In genomic region chr20:49970498-49970897, GRCh38 we compare ENCODE assay signal across 19 cellular contexts. TPM values are rescaled to one million over a fixed set of nuclear protein-coding genes. Genes with fewer than 3 reads are reported as not detected.
DNase-seq lines count a peak whose midpoint lies in the region; ATAC-seq, FAIRE-seq and TF ChIP-seq lines count a peak whose summit lies in the region.
"Had no signal": no experiment of that assay in that cellular context is flagged by ENCODE, and none has a peak within 500 bp of the region (broad histone marks: within the 10 kb centered on the region; RNA-seq: fewer than 3 reads in every experiment).

No MANE protein-coding gene starts in this region.

- H3K9ac ChIP-seq in HepG2 (ENCODE audit: insufficient read depth, low read depth, low read length) (no peak overlapping the region), trophoblast cell (ENCODE audit: low read length) (no peak overlapping the region)

- no peak for TF ChIP-seq EP300 in HepG2 (IDR thresholded peaks at IDR 0.05; ENCODE audit: low read depth in 2 of 2, low read length in 2 of 2)
- no peak for TF ChIP-seq EP300 in HepG2 (CRISPR knock-in tag; IDR thresholded peaks at IDR 0.05; ENCODE audit: borderline replicate concordance)

- DNase-seq in HepG2 (ENCODE audit: low spot score) (no peak), right lobe of liver (no peak), PC-9 (peak in 1 of 2 experiments; percentile 33), trophoblast cell (peak; percentile 90), hepatocyte (ENCODE audit: low spot score) (no peak), germinal center (ENCODE audit: low spot score) (no peak), GM12892 (ENCODE audit: insufficient read length) (no peak)
- DNase-seq: AML-193; CD4-positive, alpha-beta T cell; DMS153; DMS79; GDM1; GOT3; H7; HFFc6 had no signal

- no peaks in the 10 kb centered on the region for H3K27me3 ChIP-seq in HepG2 (ENCODE audit: control insufficient read depth in 1 of 2, insufficient read depth in 2 of 2, low read length in 2 of 2)
- H3K27me3 ChIP-seq in right lobe of liver = no peaks in the 10 kb centered on the region
- no peaks in the 10 kb centered on the region for H3K27me3 ChIP-seq in PC-9 (ENCODE audit: insufficient read depth, low read depth)
- H3K27me3 ChIP-seq in trophoblast cell (ENCODE audit: insufficient read depth, low read length) = no peaks in the 10 kb centered on the region
- H3K27me3 ChIP-seq in hepatocyte = no peaks in the 10 kb centered on the region

- WGBS in HepG2 (ENCODE audit: low lambda C conversion rate) = 67% methylated on average over 8 of the region's 8 CpGs
- WGBS in right lobe of liver (ENCODE audit: insufficient coverage, low coverage, low lambda C conversion rate, missing lambda C conversion rate) = 80% methylated on average over 1 of the region's 8 CpGs
- WGBS in trophoblast cell (ENCODE audit: extremely low coverage, insufficient coverage, insufficient read length) = no CpG with 5 or more reads among the region's 8 CpGs
- 87% methylated on average over 7 of the region's 8 CpGs for WGBS in hepatocyte (ENCODE audit: low lambda C conversion rate, missing lambda C conversion rate)

- FAIRE-seq in HepG2 (lab: Jason Lieb, UNC) = no peak
- no peak for FAIRE-seq in GM12892 (lab: Jason Lieb, UNC)
- FAIRE-seq: A549 had no signal

- no peaks in the 10 kb centered on the region for H3K9me3 ChIP-seq in HepG2 (ENCODE audit: low read length)
- no peaks in the 10 kb centered on the region for H3K9me3 ChIP-seq in right lobe of liver
- H3K9me3 ChIP-seq in PC-9 (ENCODE audit: insufficient read depth, low read depth) = no peaks in the 10 kb centered on the region
- H3K9me3 ChIP-seq in trophoblast cell (ENCODE audit: insufficient read depth, low read depth, low read length) = no peaks in the 10 kb centered on the region
- no peaks in the 10 kb centered on the region for H3K9me3 ChIP-seq in hepatocyte (ENCODE audit: low read depth)
- H3K9me3 ChIP-seq: A549 had no signal

- H4K8ac ChIP-seq in trophoblast cell (ENCODE audit: low read depth, low read length) = no peak overlapping the region

- no peak overlapping the region for H3K4me3 ChIP-seq in HepG2 (replicated peaks in 1 of 3; ENCODE audit: insufficient read depth in 1 of 3, low read depth in 2 of 3, low read length in 3 of 3)
- H3K4me3 ChIP-seq in right lobe of liver = no peak overlapping the region
- no peak overlapping the region for H3K4me3 ChIP-seq in PC-9
- no peak overlapping the region for H3K4me3 ChIP-seq in trophoblast cell (ENCODE audit: low read depth, low read length)
- H3K4me3 ChIP-seq in hepatocyte = no peak overlapping the region
- H3K4me3 ChIP-seq: A549 had no signal

- no peak overlapping the region for H3K23ac ChIP-seq in trophoblast cell (ENCODE audit: low read length)

- no peak overlapping the region for H3K4ac ChIP-seq in trophoblast cell (ENCODE audit: low read depth, low read length)

- H3K27ac ChIP-seq in HepG2 (ENCODE audit: extremely low read length, insufficient read depth, low read length) (no peak overlapping the region), right lobe of liver (no peak overlapping the region), PC-9 (no peak overlapping the region), trophoblast cell (ENCODE audit: low read depth, low read length) (no peak overlapping the region), hepatocyte (no peak overlapping the region)
- H3K27ac ChIP-seq: 22Rv1, C4-2B had no signal

- no peak overlapping the region for H2AFZ ChIP-seq in HepG2 (ENCODE audit: low read length)
- no peak overlapping the region for H2AFZ ChIP-seq in PC-9
- no peak overlapping the region for H2AFZ ChIP-seq in trophoblast cell (ENCODE audit: insufficient read depth, low read length, poor library complexity)
- H2AFZ ChIP-seq in hepatocyte = no peak overlapping the region

- no peak overlapping the region for H4K12ac ChIP-seq in trophoblast cell (ENCODE audit: low read depth, low read length)

- BruUV-seq in HepG2 (replicated peaks; lab: Mats Ljungman, UMichigan) = no TSS peak
- BruUV-seq in PC-9 (replicated peaks; lab: Mats Ljungman, UMichigan) = no TSS peak

- peaks cover 22% of the 10 kb centered on the region for H3F3A ChIP-seq in PC-9 (ENCODE audit: insufficient read depth, low read depth)

- H3K79me1 ChIP-seq in trophoblast cell (ENCODE audit: low read length) = no peaks in the 10 kb centered on the region

- CTCF ChIA-PET in HepG2 (lab: Yijun Ruan, JAX; ENCODE audit: low intra/inter-chr PET ratio, low total read pairs) = no interaction called here
- CTCF ChIA-PET in PC-9 (lab: Charles Lee) = interaction anchor here (0.6 to 0.9 kb wide), 4 partner anchors 101 to 823 kb away, joined by 3 to 7 read pairs (median 4); no protein-coding TSS in a partner anchor

- ATAC-seq in HepG2 (peak; percentile 18; the same call in 2 of the 3 replicates), right lobe of liver (no peak)
- ATAC-seq: HCT116 had no signal

- H4K91ac ChIP-seq in trophoblast cell (ENCODE audit: low read depth, low read length) = no peak overlapping the region

- in situ Hi-C loops in HepG2 (cut with HindIII; ENCODE audit: extremely low pct_ligation_motif_present, low pct_unique_long_range_greater_than_20kb) = no loop called here

- H3K14ac ChIP-seq in trophoblast cell (ENCODE audit: low read length) = no peak overlapping the region

- H3K4me1 ChIP-seq in HepG2 (ENCODE audit: insufficient read depth, low read length) = peaks cover 29% of the 10 kb centered on the region
- H3K4me1 ChIP-seq in right lobe of liver = no peaks in the 10 kb centered on the region
- peaks cover 33% of the 10 kb centered on the region for H3K4me1 ChIP-seq in PC-9 (replicated peaks; ENCODE audit: insufficient read depth)
- peaks cover 3 to 15% of the 10 kb centered on the region in 2 experiments for H3K4me1 ChIP-seq in trophoblast cell (ENCODE audit: control insufficient read depth in 1 of 2, insufficient read depth in 2 of 2, low read length in 2 of 2)
- peaks cover 10% of the 10 kb centered on the region for H3K4me1 ChIP-seq in hepatocyte (ENCODE audit: insufficient read depth)

- TF ChIP-seq POLR2A in HepG2 (IDR thresholded peaks at IDR 0.05; ENCODE audit: insufficient read depth in 1 of 2, low read depth in 2 of 2, low read length in 2 of 2) = no peak
- no peak for TF ChIP-seq POLR2A in right lobe of liver (IDR thresholded peaks at IDR 0.05)
- no peak for TF ChIP-seq POLR2A in GM12892 (IDR thresholded peaks at IDR 0.05; ENCODE audit: low read depth, low read length)

- H3K4me2 ChIP-seq in HepG2 (ENCODE audit: low read depth, low read length) (no peak overlapping the region), PC-9 (peak overlapping the region; percentile 62), trophoblast cell (ENCODE audit: low read length) (no peak overlapping the region), hepatocyte (no peak overlapping the region)
- H3K4me2 ChIP-seq: A549 had no signal

- H2BK120ac ChIP-seq in trophoblast cell (ENCODE audit: insufficient read depth, low read length, poor library complexity) = no peak overlapping the region

- no peak overlapping the region for H3K18ac ChIP-seq in trophoblast cell (ENCODE audit: low read length)

- no peak for TF ChIP-seq CTCF in HepG2 (CRISPR knock-in tag; IDR thresholded peaks at IDR 0.05)
- TF ChIP-seq CTCF in right lobe of liver (IDR thresholded peaks at IDR 0.05) = no peak
- no peak for TF ChIP-seq CTCF in PC-9 (conservative IDR thresholded peaks at IDR 0.05)
- no peak for TF ChIP-seq CTCF in hepatocyte (IDR thresholded peaks at IDR 0.05; ENCODE audit: poor library complexity)

- H2BK12ac ChIP-seq in trophoblast cell (ENCODE audit: low read length) = no peak overlapping the region

- no peaks in the 10 kb centered on the region for H3K79me2 ChIP-seq in HepG2 (ENCODE audit: insufficient read depth, low read length)
- no peaks in the 10 kb centered on the region for H3K79me2 ChIP-seq in PC-9 (ENCODE audit: low read depth)
- H3K79me2 ChIP-seq in trophoblast cell (ENCODE audit: control insufficient read depth, insufficient read depth, low read length, poor library complexity) = no peaks in the 10 kb centered on the region
- H3K79me2 ChIP-seq in hepatocyte = no peaks in the 10 kb centered on the region

- POLR2A ChIA-PET in HepG2 (lab: Yijun Ruan, JAX) = interaction anchor here (1.1 to 1.4 kb wide), 2 partner anchors 11 to 35 kb away, joined by 3 read pairs; no protein-coding TSS in a partner anchor
- POLR2A ChIA-PET in PC-9 (lab: Charles Lee; ENCODE audit: unreplicated experiment) = interaction anchor here (0.6 to 0.7 kb wide), 2 partner anchors 246 to 818 kb away, joined by 3 to 5 read pairs; no protein-coding TSS in a partner anchor

- H4K20me1 ChIP-seq in HepG2 (ENCODE audit: insufficient read depth, low read length) (no peaks in the 10 kb centered on the region), PC-9 (ENCODE audit: insufficient read depth) (no peaks in the 10 kb centered on the region), hepatocyte (ENCODE audit: insufficient read depth, poor library complexity, severe bottlenecking) (no peaks in the 10 kb centered on the region)

- H2BK5ac ChIP-seq in trophoblast cell (ENCODE audit: low read depth, low read length, poor library complexity) = no peak overlapping the region

- no peaks in the 10 kb centered on the region for H3K36me3 ChIP-seq in HepG2 (replicated peaks in 1 of 2; ENCODE audit: control insufficient read depth in 1 of 2, insufficient read depth in 2 of 2, low read length in 2 of 2)
- no peaks in the 10 kb centered on the region for H3K36me3 ChIP-seq in right lobe of liver
- H3K36me3 ChIP-seq in PC-9 (ENCODE audit: low read depth) = no peaks in the 10 kb centered on the region
- H3K36me3 ChIP-seq in trophoblast cell (ENCODE audit: control insufficient read depth in 1 of 2, insufficient read depth in 2 of 2, low read length in 2 of 2) = no peaks in the 10 kb centered on the region
- H3K36me3 ChIP-seq in hepatocyte (replicated peaks; ENCODE audit: insufficient read depth, low read depth) = no peaks in the 10 kb centered on the region

- no peak for TF ChIP-seq RAD21 in HepG2 (CRISPR knock-in tag; IDR thresholded peaks at IDR 0.05)

- H2AK5ac ChIP-seq in trophoblast cell (ENCODE audit: low read length) = no peak overlapping the region

- no peaks in the 10 kb centered on the region for H3K9me2 ChIP-seq in PC-9 (ENCODE audit: insufficient read depth)
- H3K9me2 ChIP-seq in hepatocyte (replicated peaks; ENCODE audit: insufficient read depth) = no peaks in the 10 kb centered on the region

- intact Hi-C loops in HepG2 (cut with micrococcal nuclease; ENCODE audit: unreplicated experiment) = no loop called here
- intact Hi-C loops in right lobe of liver (cut with DNase I) = loop anchor here in 1 of 2 donors (10.0 kb wide), 1 partner anchor 204 kb away; no protein-coding TSS in a partner anchor
- intact Hi-C loops in PC-9 (cut with micrococcal nuclease; ENCODE audit: unreplicated experiment) = no loop called here

RNA-seq across cellular contexts. Expression of gene SNAI1, which starts 12.3 kb away (rescaled TPM):
- total RNA-seq in HepG2 (2016; rRNA removed; fragmentation: Illumina TruSeq; extraction: Trizol) (1.3 and 1.4 TPM in 2 replicates), right lobe of liver (1 to 10 TPM in 4 of 6 experiments, under 1 TPM in 2; 0.73 to 1.9 (median 1.1) TPM), PC-9 (2021) (2.2 and 3.6 TPM in 2 replicates), hepatocyte (2.9 and 3.0 TPM in 2 replicates)
- 0.35 and 0.40 TPM in 2 replicates for total RNA-seq in HepG2 (2016; cell fraction: cytosol; rRNA removed; fragmentation: Illumina TruSeq; extraction: Trizol; ENCODE audit: low read depth)
- total RNA-seq in HepG2 (2016; cell fraction: insoluble cytoplasmic fraction; rRNA removed; fragmentation: Illumina TruSeq; extraction: Trizol) = 1.1 and 1.4 TPM in 2 replicates
- 0.68 and 1.4 TPM in 2 replicates for total RNA-seq in HepG2 (2016; cell fraction: membrane; rRNA removed; fragmentation: Illumina TruSeq; extraction: Trizol)
- 1.4 and 2.3 TPM in 2 replicates for total RNA-seq in HepG2 (2016; cell fraction: nucleus; rRNA removed; fragmentation: Illumina TruSeq; extraction: Trizol)
- polyA plus RNA-seq in HepG2 (2011; rRNA removed) (1.3 and 1.5 TPM in 2 replicates), hepatocyte (8.4 and 9.8 TPM in 2 replicates)
- 0.35 and 0.76 TPM in 2 replicates for polyA plus RNA-seq in HepG2 (2011; cell fraction: cytosol; rRNA removed)
- 3.0 and 3.7 TPM in 2 replicates for polyA plus RNA-seq in HepG2 (2011; cell fraction: nucleus; rRNA removed)
- 1.5 and 1.6 TPM in 2 replicates for polyA plus RNA-seq in HepG2 (2012)
- polyA plus RNA-seq in HepG2 (2016; cell fraction: cytosol; fragmentation: Illumina TruSeq; extraction: Trizol; ENCODE audit: low read depth) = 0.55 and 0.59 TPM in 2 replicates
- polyA plus RNA-seq in HepG2 (2016; cell fraction: insoluble cytoplasmic fraction; fragmentation: Illumina TruSeq; extraction: Trizol; ENCODE audit: low read depth) = 2.2 and 3.6 TPM in 2 replicates
- 0.93 and 1.2 TPM in 2 replicates for polyA plus RNA-seq in HepG2 (2016; cell fraction: membrane; fragmentation: Illumina TruSeq; extraction: Trizol; ENCODE audit: low read depth)
- 3.5 and 4.2 TPM in 2 replicates for polyA plus RNA-seq in HepG2 (2016; cell fraction: nucleus; fragmentation: Illumina TruSeq; extraction: Trizol; ENCODE audit: insufficient read depth, low read depth)
- 1.4 and 7.4 TPM in 2 replicates for polyA minus RNA-seq in HepG2 (2011; rRNA and poly(A)+ RNA removed; ENCODE audit: low replicate concordance)
- 0.40 and 0.79 TPM in 2 replicates for polyA minus RNA-seq in HepG2 (2011; cell fraction: cytosol; rRNA and poly(A)+ RNA removed)
- 0.77 and 1.6 TPM in 2 replicates for polyA minus RNA-seq in HepG2 (2011; cell fraction: nucleus; rRNA and poly(A)+ RNA removed)
- polyA plus RNA-seq in trophoblast cell (2013) = 74.2 and 76.9 TPM in 2 replicates
- polyA plus RNA-seq in GM12892 (2012; ENCODE audit: missing spikeins) = 0.36 TPM

RNA-seq across cellular contexts. Expression of gene RNF114, which starts 34.3 kb away (rescaled TPM):
- total RNA-seq in HepG2 (2016; rRNA removed; fragmentation: Illumina TruSeq; extraction: Trizol) = 119 and 137 TPM in 2 replicates
- 20.7 and 21.9 TPM in 2 replicates for total RNA-seq in HepG2 (2016; cell fraction: cytosol; rRNA removed; fragmentation: Illumina TruSeq; extraction: Trizol; ENCODE audit: low read depth)
- total RNA-seq in HepG2 (2016; cell fraction: insoluble cytoplasmic fraction; rRNA removed; fragmentation: Illumina TruSeq; extraction: Trizol) = 117 and 134 TPM in 2 replicates
- total RNA-seq in HepG2 (2016; cell fraction: membrane; rRNA removed; fragmentation: Illumina TruSeq; extraction: Trizol) = 58.2 and 60.7 TPM in 2 replicates
- 54.0 and 64.8 TPM in 2 replicates for total RNA-seq in HepG2 (2016; cell fraction: nucleus; rRNA removed; fragmentation: Illumina TruSeq; extraction: Trizol)
- 120 and 126 TPM in 2 replicates for polyA plus RNA-seq in HepG2 (2011; rRNA removed)
- 177 and 201 TPM in 2 replicates for polyA plus RNA-seq in HepG2 (2011; cell fraction: cytosol; rRNA removed)
- 108 and 112 TPM in 2 replicates for polyA plus RNA-seq in HepG2 (2011; cell fraction: nucleus; rRNA removed)
- 108 and 111 TPM in 2 replicates for polyA plus RNA-seq in HepG2 (2012)
- polyA plus RNA-seq in HepG2 (2016; cell fraction: cytosol; fragmentation: Illumina TruSeq; extraction: Trizol; ENCODE audit: low read depth) = 27.1 and 29.4 TPM in 2 replicates
- polyA plus RNA-seq in HepG2 (2016; cell fraction: insoluble cytoplasmic fraction; fragmentation: Illumina TruSeq; extraction: Trizol; ENCODE audit: low read depth) = 140 and 169 TPM in 2 replicates
- polyA plus RNA-seq in HepG2 (2016; cell fraction: membrane; fragmentation: Illumina TruSeq; extraction: Trizol; ENCODE audit: low read depth) = 33.3 and 36.2 TPM in 2 replicates
- 104 and 116 TPM in 2 replicates for polyA plus RNA-seq in HepG2 (2016; cell fraction: nucleus; fragmentation: Illumina TruSeq; extraction: Trizol; ENCODE audit: insufficient read depth, low read depth)
- polyA minus RNA-seq in HepG2 (2011; rRNA and poly(A)+ RNA removed; ENCODE audit: low replicate concordance) = 71.3 and 124 TPM in 2 replicates
- polyA minus RNA-seq in HepG2 (2011; cell fraction: cytosol; rRNA and poly(A)+ RNA removed) = 93.0 and 100 TPM in 2 replicates
- 73.1 and 76.2 TPM in 2 replicates for polyA minus RNA-seq in HepG2 (2011; cell fraction: nucleus; rRNA and poly(A)+ RNA removed)
- 100 to 1,000 TPM in 1 of 6 experiments, 10 to 100 TPM in 5; 38.6 to 113 (median 44.9) TPM for total RNA-seq in right lobe of liver
- total RNA-seq in PC-9 (2021) = 92.5 and 125 TPM in 2 replicates
- polyA plus RNA-seq in trophoblast cell (2013) = 56.6 and 56.7 TPM in 2 replicates
- 67.1 and 93.7 TPM in 2 replicates for total RNA-seq in hepatocyte
- 64.8 and 65.8 TPM in 2 replicates for polyA plus RNA-seq in hepatocyte
- 50.3 TPM for polyA plus RNA-seq in GM12892 (2012; ENCODE audit: missing spikeins)

RNA-seq across cellular contexts. Expression of gene SPATA2, which starts 55.2 kb away (rescaled TPM):
- total RNA-seq in HepG2 (2016; rRNA removed; fragmentation: Illumina TruSeq; extraction: Trizol) = 3.2 and 4.3 TPM in 2 replicates
- 1.9 TPM in 2 replicates for total RNA-seq in HepG2 (2016; cell fraction: cytosol; rRNA removed; fragmentation: Illumina TruSeq; extraction: Trizol; ENCODE audit: low read depth)
- 3.3 and 3.4 TPM in 2 replicates for total RNA-seq in HepG2 (2016; cell fraction: insoluble cytoplasmic fraction; rRNA removed; fragmentation: Illumina TruSeq; extraction: Trizol)
- total RNA-seq in HepG2 (2016; cell fraction: membrane; rRNA removed; fragmentation: Illumina TruSeq; extraction: Trizol) = 5.6 and 6.9 TPM in 2 replicates
- 3.5 and 4.4 TPM in 2 replicates for total RNA-seq in HepG2 (2016; cell fraction: nucleus; rRNA removed; fragmentation: Illumina TruSeq; extraction: Trizol)
- 8.7 and 9.5 TPM in 2 replicates for polyA plus RNA-seq in HepG2 (2011; rRNA removed)
- polyA plus RNA-seq in HepG2 (2011; cell fraction: cytosol; rRNA removed) = 6.2 and 6.7 TPM in 2 replicates
- polyA plus RNA-seq in HepG2 (2011; cell fraction: nucleus; rRNA removed) = 9.5 and 9.7 TPM in 2 replicates
- 7.5 and 8.6 TPM in 2 replicates for polyA plus RNA-seq in HepG2 (2012)
- 2.9 and 3.5 TPM in 2 replicates for polyA plus RNA-seq in HepG2 (2016; cell fraction: cytosol; fragmentation: Illumina TruSeq; extraction: Trizol; ENCODE audit: low read depth)
- polyA plus RNA-seq in HepG2 (2016; cell fraction: insoluble cytoplasmic fraction; fragmentation: Illumina TruSeq; extraction: Trizol; ENCODE audit: low read depth) = 8.7 and 11.5 TPM in 2 replicates
- 9.3 and 9.7 TPM in 2 replicates for polyA plus RNA-seq in HepG2 (2016; cell fraction: membrane; fragmentation: Illumina TruSeq; extraction: Trizol; ENCODE audit: low read depth)
- 11.3 and 13.5 TPM in 2 replicates for polyA plus RNA-seq in HepG2 (2016; cell fraction: nucleus; fragmentation: Illumina TruSeq; extraction: Trizol; ENCODE audit: insufficient read depth, low read depth)
- 11.4 and 11.8 TPM in 2 replicates for polyA minus RNA-seq in HepG2 (2011; rRNA and poly(A)+ RNA removed; ENCODE audit: low replicate concordance)
- polyA minus RNA-seq in HepG2 (2011; cell fraction: cytosol; rRNA and poly(A)+ RNA removed) = 6.0 and 6.9 TPM in 2 replicates
- 5.5 and 6.7 TPM in 2 replicates for polyA minus RNA-seq in HepG2 (2011; cell fraction: nucleus; rRNA and poly(A)+ RNA removed)
- total RNA-seq in right lobe of liver = 1 to 10 TPM; 1.9 to 3.6 (median 2.9) TPM
- 7.3 and 10.9 TPM in 2 replicates for total RNA-seq in PC-9 (2021)
- 8.8 and 9.0 TPM in 2 replicates for polyA plus RNA-seq in trophoblast cell (2013)
- total RNA-seq in hepatocyte = 4.9 and 5.9 TPM in 2 replicates
- polyA plus RNA-seq in hepatocyte = 9.6 and 10.1 TPM in 2 replicates
- 3.6 TPM for polyA plus RNA-seq in GM12892 (2012; ENCODE audit: missing spikeins)

Comparison
In these comparisons a context has a peak if more than half of its experiments do, and no peak if none do; other contexts are left out.
1. DNase-seq: peak in trophoblast cell (2 of 2); none in HepG2 (single experiment), right lobe of liver (0 of 3), hepatocyte (single experiment), germinal center (single experiment) and GM12892 (single experiment).